Comparison of ENCODE assay signal across 19 cellular contexts in genomic region chr6:114611696-114612095, GRCh38.
A peak's percentile ranks its signal among the peaks of the same experiment; 100 is the strongest.
DNase-seq lines count a peak whose midpoint lies in the region; ATAC-seq, FAIRE-seq and TF ChIP-seq lines count a peak whose summit lies in the region.
"Had no signal": no experiment of that assay in that cellular context is flagged by ENCODE, and none has a peak within 500 bp of the region (broad histone marks: within the 10 kb centered on the region; RNA-seq: fewer than 3 reads in every experiment).

No MANE protein-coding gene starts in this region.

- no peaks in the 10 kb centered on the region for H3K36me3 ChIP-seq in pancreas
- H3K36me3 ChIP-seq: BE2C, SJCRH30 had no signal

- no peaks in the 10 kb centered on the region for H3K4me1 ChIP-seq in pancreas
- H3K4me1 ChIP-seq: BE2C, SJCRH30 had no signal

- no peaks in the 10 kb centered on the region for H3K27me3 ChIP-seq in pancreas
- H3K27me3 ChIP-seq: BE2C, SJCRH30 had no signal

- H3K36me3 Mint-ChIP-seq in Calu3 (ENCODE audit: insufficient read depth, unreplicated experiment) (no peaks in the 10 kb centered on the region), chondrocyte (ENCODE audit: low read depth) (no peaks in the 10 kb centered on the region)
- H3K36me3 Mint-ChIP-seq in effector memory CD8-positive, alpha-beta T cell (ENCODE audit: insufficient read depth) = no peaks in the 10 kb centered on the region
- H3K36me3 Mint-ChIP-seq: CD4-positive, alpha-beta memory T cell had no signal

- H3K27ac ChIP-seq in pancreas = no peak overlapping the region
- H3K27ac ChIP-seq: SJCRH30 had no signal

- DNase-seq in Calu3 (no peak), chondrocyte (ENCODE audit: low spot score) (no peak), islet precursor cell (no peak), pancreas (no peak)
- DNase-seq in activated CD4-positive, CD25-positive, alpha-beta regulatory T cell (lab: John Stamatoyannopoulos, UW) = no peak
- DNase-seq in effector memory CD8-positive, alpha-beta T cell = no peak
- DNase-seq: BE2C; CD4-positive, alpha-beta memory T cell; GF-D8; NCI-H1092 treated with DMSO at 0.1 percent for 48 hours; NCI-H2081 treated with DMSO at 0.1 percent for 48 hours; NCI-H510A; NCI-H774; SJCRH30 had no signal

- no peaks in the 10 kb centered on the region for H3K9me3 ChIP-seq in pancreas
- H3K9me3 ChIP-seq: BE2C had no signal

- BruUV-seq in Calu3 (replicated peaks; lab: Mats Ljungman, UMichigan) = no TSS peak

- no peak for TF ChIP-seq CTCF in Calu3 (IDR thresholded peaks at IDR 0.05; ENCODE audit: unreplicated experiment)
- TF ChIP-seq CTCF in chondrocyte (IDR thresholded peaks at IDR 0.05) = no peak
- no peak for TF ChIP-seq CTCF in pancreas (IDR thresholded peaks at IDR 0.05)

- FAIRE-seq in pancreas (lab: Jason Lieb, UNC) = no peak
- FAIRE-seq: A204.1, K562 had no signal

- ATAC-seq in GM19467 (IDR thresholded peaks at IDR 0.05; ENCODE audit: unreplicated experiment) (peak; percentile 88), HG03354 (IDR thresholded peaks at IDR 0.05; ENCODE audit: poor library complexity, severe bottlenecking, unreplicated experiment) (peak; percentile 54), pancreas (no peak)
- no peak for ATAC-seq in effector memory CD8-positive, alpha-beta T cell (replicated peaks)
- ATAC-seq: K562 had no signal

- no peak overlapping the region for H3K4me3 ChIP-seq in pancreas
- H3K4me3 ChIP-seq: K562, SJCRH30 had no signal

- CTCF ChIA-PET in Calu3 (lab: Charles Lee) = interaction anchor here (0.6 kb wide), 1 partner anchor 149 kb away, joined by 3 read pairs; no protein-coding TSS in a partner anchor

- H3K27me3 Mint-ChIP-seq in Calu3 (ENCODE audit: unreplicated experiment) (no peaks in the 10 kb centered on the region), chondrocyte (ENCODE audit: low read depth) (no peaks in the 10 kb centered on the region)
- H3K27me3 Mint-ChIP-seq in effector memory CD8-positive, alpha-beta T cell = no peaks in the 10 kb centered on the region
- H3K27me3 Mint-ChIP-seq: CD4-positive, alpha-beta memory T cell had no signal

- H3K4me1 Mint-ChIP-seq in Calu3 (ENCODE audit: low read depth, unreplicated experiment) = peaks cover 13% of the 10 kb centered on the region
- peaks cover 7% of the 10 kb centered on the region for H3K4me1 Mint-ChIP-seq in chondrocyte (ENCODE audit: low read depth)
- H3K4me1 Mint-ChIP-seq in effector memory CD8-positive, alpha-beta T cell (ENCODE audit: low read depth in 2 of 2) = no peaks in the 10 kb centered on the region
- H3K4me1 Mint-ChIP-seq: CD4-positive, alpha-beta memory T cell had no signal

- no peak overlapping the region for H3K4me3 Mint-ChIP-seq in Calu3 (ENCODE audit: low read depth, unreplicated experiment)
- no peak overlapping the region for H3K4me3 Mint-ChIP-seq in chondrocyte (ENCODE audit: unreplicated experiment)
- no peak overlapping the region for H3K4me3 Mint-ChIP-seq in effector memory CD8-positive, alpha-beta T cell
- H3K4me3 Mint-ChIP-seq: CD4-positive, alpha-beta memory T cell; T-helper 1 cell treated with Interleukin-12 subunit alpha and Interleukin-12 subunit beta and Interleukin-4 antibody, amounts not matched to agents 30 μg/mL and 1 μg/mL, for 36 hours had no signal

- intact Hi-C loops in Calu3 (cut with micrococcal nuclease; ENCODE audit: unreplicated experiment) (no loop called here), pancreas (cut with DNase I) (no loop called here)

- H3K9me3 Mint-ChIP-seq in Calu3 (ENCODE audit: low read depth, unreplicated experiment) (no peaks in the 10 kb centered on the region), chondrocyte (ENCODE audit: low read depth) (no peaks in the 10 kb centered on the region)
- H3K9me3 Mint-ChIP-seq in effector memory CD8-positive, alpha-beta T cell = peaks cover 6 to 23% of the 10 kb centered on the region in 2 donors

- H3K27ac Mint-ChIP-seq in Calu3 (ENCODE audit: unreplicated experiment) (peak overlapping the region; percentile 10), chondrocyte (ENCODE audit: unreplicated experiment) (peak overlapping the region; percentile 66)
- H3K27ac Mint-ChIP-seq in effector memory CD8-positive, alpha-beta T cell = no peak overlapping the region
- H3K27ac Mint-ChIP-seq: CD4-positive, alpha-beta memory T cell; T-helper 1 cell treated with Interleukin-12 subunit alpha and Interleukin-12 subunit beta and Interleukin-4 antibody, amounts not matched to agents 30 μg/mL and 1 μg/mL, for 36 hours had no signal

Comparison
In these comparisons a context has a peak if more than half of its experiments do, and no peak if none do; other contexts are left out.
1. H3K27ac Mint-ChIP-seq: peak in Calu3 (single experiment) and chondrocyte (single experiment); none in effector memory CD8-positive, alpha-beta T cell (0 of 2).
2. ATAC-seq: peak in GM19467 (single experiment) and HG03354 (single experiment); none in pancreas (0 of 4) and effector memory CD8-positive, alpha-beta T cell (single experiment).